ENCODE assay signal across 8 cellular contexts in the genomic region with DNA sequence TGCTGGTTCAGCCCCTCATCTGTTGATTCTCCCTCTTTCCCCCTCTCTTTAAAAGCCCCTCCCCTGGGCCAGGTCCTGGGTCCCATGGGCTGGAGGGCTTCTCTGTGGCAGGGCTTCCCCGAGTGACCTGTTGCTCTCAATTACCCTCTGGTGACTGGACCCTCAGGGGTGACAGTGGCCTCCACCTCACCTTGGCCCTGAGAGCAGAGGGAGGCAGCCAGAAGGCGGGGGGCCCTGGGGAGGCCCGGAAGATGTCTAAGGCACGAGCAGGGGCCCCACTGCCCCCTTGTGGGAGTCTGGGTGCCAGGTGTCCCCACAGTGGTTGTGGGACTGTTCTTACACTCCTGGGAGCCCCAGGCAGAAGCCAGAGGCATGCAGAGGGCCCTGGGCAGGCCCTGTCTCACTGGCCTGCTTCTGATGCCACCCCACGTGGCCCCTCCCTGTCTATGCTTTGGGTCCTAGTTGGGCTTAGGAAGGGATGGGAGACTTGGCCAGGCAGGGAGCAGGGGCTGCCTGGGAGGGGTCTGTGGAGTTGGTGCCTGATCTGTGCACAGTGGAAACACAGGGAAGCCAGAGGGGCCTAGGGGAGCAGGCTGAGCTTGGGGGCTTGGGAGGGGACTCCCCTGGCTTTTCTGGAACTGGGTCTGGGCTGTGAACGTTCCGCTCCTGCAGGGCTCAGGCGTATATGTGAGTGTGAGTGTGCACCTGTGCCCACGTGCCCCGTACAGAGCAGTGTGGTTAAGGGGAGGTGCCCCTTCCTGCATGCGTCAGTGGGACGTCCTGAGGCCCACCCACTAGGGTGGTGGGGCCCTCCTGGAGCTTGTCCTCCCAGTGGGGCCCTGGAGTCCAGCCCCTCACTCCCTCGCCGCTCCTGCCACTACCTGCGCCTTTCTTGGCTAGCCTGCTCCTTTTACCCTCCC.
DNase-seq lines count a peak whose midpoint lies in the region; ATAC-seq and TF ChIP-seq lines count a peak whose summit lies in the region.
"Not testable (repeated sequence)": the region's sequence is repeated elsewhere in the genome, so short reads cannot be mapped to it uniquely, and the experiment has no call there.

No MANE protein-coding gene starts in this region.

- WGBS in spleen, 5 donors = 44 to 78% (median 53%) methylated on average over 2 to 15 of the region's 15 CpGs

- H3K36me3 Mint-ChIP-seq in CD8-positive, alpha-beta T cell; activated CD8-positive, alpha-beta T cell treated with anti-CD3 and anti-CD28 coated beads for 36 hours (ENCODE audit: low read depth): not testable (repeated sequence)

- not testable (repeated sequence) for H3K4me3 Mint-ChIP-seq in CD8-positive, alpha-beta T cell; activated CD8-positive, alpha-beta T cell treated with anti-CD3 and anti-CD28 coated beads for 36 hours

- not testable (repeated sequence) for H3K27ac ChIP-seq in CD8-positive, alpha-beta T cell (ENCODE audit: low read depth, low read length)
- peak overlapping the region; percentile 13 to 90 (median 68) for H3K27ac ChIP-seq in spleen

- H3K4me1 ChIP-seq in CD8-positive, alpha-beta T cell (ENCODE audit: insufficient read depth, low read length) = not testable (repeated sequence)
- H3K4me1 ChIP-seq in spleen = peaks cover 0 to 10% (median 0%) of the 10 kb centered on the region in 6 donors

- H3K27me3 Mint-ChIP-seq in CD8-positive, alpha-beta T cell (ENCODE audit: low read depth); activated CD8-positive, alpha-beta T cell treated with anti-CD3 and anti-CD28 coated beads for 36 hours: not testable (repeated sequence)

- TF ChIP-seq CTCF in CD8-positive, alpha-beta T cell (IDR thresholded peaks at IDR 0.05); activated CD8-positive, alpha-beta T cell treated with anti-CD3 and anti-CD28 coated beads for 36 hours (IDR thresholded peaks at IDR 0.05): not testable (repeated sequence)
- TF ChIP-seq CTCF in spleen (IDR thresholded peaks at IDR 0.05 in 8 of 11, conservative IDR thresholded peaks at IDR 0.05 in 3 of 11) = peak in 9 of 11 experiments; percentile 9 to 55 (median 22)

- TF ChIP-seq POLR2A in spleen (IDR thresholded peaks at IDR 0.05) = not testable (repeated sequence)

- peak; percentile 63 for ATAC-seq in CD8-positive, alpha-beta T cell
- ATAC-seq in GM18498 (IDR thresholded peaks at IDR 0.05; ENCODE audit: unreplicated experiment) (peak; percentile 66), GM21390 (IDR thresholded peaks at IDR 0.05; ENCODE audit: unreplicated experiment) (peak; percentile 55), HG02798 (IDR thresholded peaks at IDR 0.05; ENCODE audit: poor library complexity, unreplicated experiment) (peak; percentile 50)
- ATAC-seq in activated CD8-positive, alpha-beta T cell treated with anti-CD3 and anti-CD28 coated beads for 36 hours = peak; percentile 76

- not testable (repeated sequence) for H3K9me3 ChIP-seq in CD8-positive, alpha-beta T cell (ENCODE audit: low read length); spleen

- peak in 2 of 7 experiments; percentile 23 to 35 for DNase-seq in CD8-positive, alpha-beta T cell
- DNase-seq in NAMALWA (ENCODE audit: low spot score) (peak; percentile 67), germinal center (ENCODE audit: low spot score) (peak; percentile 26), spleen (peak; percentile 94)
- DNase-seq in activated CD8-positive, alpha-beta T cell treated with anti-CD3 and anti-CD28 coated beads for 36 hours = peak; percentile 31

- H3K36me3 ChIP-seq in CD8-positive, alpha-beta T cell (ENCODE audit: insufficient read depth, low read length); spleen: not testable (repeated sequence)

- H3K27ac Mint-ChIP-seq in CD8-positive, alpha-beta T cell; activated CD8-positive, alpha-beta T cell treated with anti-CD3 and anti-CD28 coated beads for 36 hours: not testable (repeated sequence)

- H3K27me3 ChIP-seq in CD8-positive, alpha-beta T cell (ENCODE audit: insufficient read depth, low read length); spleen (replicated peaks in 1 of 7): not testable (repeated sequence)

- H3K4me3 ChIP-seq in CD8-positive, alpha-beta T cell (ENCODE audit: low read depth, low read length); spleen: not testable (repeated sequence)

- POLR2A ChIA-PET in CD8-positive, alpha-beta T cell (lab: Charles Lee); activated CD8-positive, alpha-beta T cell treated with anti-CD3 and anti-CD28 coated beads for 36 hours (lab: Charles Lee): not testable (repeated sequence)

- H3K9me3 Mint-ChIP-seq in CD8-positive, alpha-beta T cell; activated CD8-positive, alpha-beta T cell treated with anti-CD3 and anti-CD28 coated beads for 36 hours: not testable (repeated sequence)

- intact Hi-C loops in CD8-positive, alpha-beta T cell (cut with DNase I, micrococcal nuclease); spleen (cut with DNase I; ENCODE audit: low total_unique reads): not testable (repeated sequence)
- intact Hi-C loops in activated CD8-positive, alpha-beta T cell treated with anti-CD3 and anti-CD28 coated beads for 36 hours (cut with micrococcal nuclease) = loop anchor here (5.0 kb wide), 1 partner anchor 119 kb away; no protein-coding TSS in a partner anchor

- not testable (repeated sequence) for H3K4me1 Mint-ChIP-seq in CD8-positive, alpha-beta T cell (ENCODE audit: low read depth); activated CD8-positive, alpha-beta T cell treated with anti-CD3 and anti-CD28 coated beads for 36 hours (ENCODE audit: low read depth)

- CTCF ChIA-PET in CD8-positive, alpha-beta T cell (lab: Charles Lee); activated CD8-positive, alpha-beta T cell treated with anti-CD3 and anti-CD28 coated beads for 36 hours (lab: Charles Lee): not testable (repeated sequence)
